In genomic region chr3:134333522-134334181, GRCh38 we compare ENCODE assay signal across 11 cellular contexts. TPM values are rescaled to one million over a fixed set of nuclear protein-coding genes. Genes with fewer than 3 reads are reported as not detected.
DNase-seq lines count a peak whose midpoint lies in the region; ATAC-seq and TF ChIP-seq lines count a peak whose summit lies in the region.
"Had no signal": no experiment of that assay in that cellular context is flagged by ENCODE, and none has a peak within 500 bp of the region (broad histone marks: within the 10 kb centered on the region; RNA-seq: fewer than 3 reads in every experiment).

No MANE protein-coding gene starts in this region.

- H3K36me3 ChIP-seq in MG63 (no peaks in the 10 kb centered on the region), ectodermal cell (ENCODE audit: control insufficient read depth, insufficient read depth, low read length) (no peaks in the 10 kb centered on the region), neural progenitor cell (no peaks in the 10 kb centered on the region)

- CTCF ChIA-PET in AG04449 (lab: Yijun Ruan, JAX) = interaction anchor here (0.6 to 1.6 kb wide), 5 partner anchors 11 to 143 kb away, joined by 3 to 4 read pairs (median 3); no protein-coding TSS in a partner anchor

- ATAC-seq in GM19023 (IDR thresholded peaks at IDR 0.05; ENCODE audit: unreplicated experiment) (no peak), HG03460 (IDR thresholded peaks at IDR 0.05; ENCODE audit: unreplicated experiment) (no peak)

- DNase-seq in AG04449 (ENCODE audit: low read depth, low spot score) = peak; percentile 88
- peak; percentile 98 for DNase-seq in MG63
- peak; percentile 91 for DNase-seq in neural progenitor cell (ENCODE audit: low spot score)
- DNase-seq in SKM-1 treated with dmso at 0.1 percent for 144 hours (lab: John Stamatoyannopoulos, UW; ENCODE audit: unreplicated experiment) = no peak
- no peak for DNase-seq in activated T-helper 2 cell treated with anti-CD3 and anti-CD28 coated beads, Interferon-gamma antibody, Interleukin-2, Interleukin-4, amounts not matched to agents 10 μg/mL and 5 μg/mL and 100 μg/mL, durations not matched to agents 14 hours and 24 hours and 36 hours (ENCODE audit: low spot score)
- DNase-seq: CD4-positive, alpha-beta memory T cell; foreskin melanocyte; NCI-H2227 treated with DMSO at 0.1 percent for 48 hours had no signal

- H2AFZ ChIP-seq in neural progenitor cell (replicated peaks) = no peak overlapping the region

- peak overlapping the region; percentile 46 for H3K4me3 Mint-ChIP-seq in neural progenitor cell
- no peak overlapping the region for H3K4me3 Mint-ChIP-seq in activated T-helper 2 cell treated with anti-CD3 and anti-CD28 coated beads, Interferon-gamma antibody, Interleukin-2, Interleukin-4, amounts not matched to agents 10 μg/mL and 5 μg/mL and 100 μg/mL, durations not matched to agents 14 hours and 24 hours and 36 hours (ENCODE audit: low read depth)
- H3K4me3 Mint-ChIP-seq: CD4-positive, alpha-beta memory T cell had no signal

- H3K4me2 ChIP-seq in neural progenitor cell = peak overlapping the region; percentile 70

- H4K20me1 ChIP-seq in neural progenitor cell (ENCODE audit: low read depth) = no peaks in the 10 kb centered on the region

- no peaks in the 10 kb centered on the region for H3K9me3 Mint-ChIP-seq in neural progenitor cell
- no peaks in the 10 kb centered on the region for H3K9me3 Mint-ChIP-seq in activated T-helper 2 cell treated with anti-CD3 and anti-CD28 coated beads, Interferon-gamma antibody, Interleukin-2, Interleukin-4, amounts not matched to agents 10 μg/mL and 5 μg/mL and 100 μg/mL, durations not matched to agents 14 hours and 24 hours and 36 hours
- H3K9me3 Mint-ChIP-seq: CD4-positive, alpha-beta memory T cell had no signal

- H3K27ac Mint-ChIP-seq in neural progenitor cell = peak overlapping the region; percentile 89
- no peak overlapping the region for H3K27ac Mint-ChIP-seq in activated T-helper 2 cell treated with anti-CD3 and anti-CD28 coated beads, Interferon-gamma antibody, Interleukin-2, Interleukin-4, amounts not matched to agents 10 μg/mL and 5 μg/mL and 100 μg/mL, durations not matched to agents 14 hours and 24 hours and 36 hours
- H3K27ac Mint-ChIP-seq: CD4-positive, alpha-beta memory T cell had no signal

- intact Hi-C loops in activated T-helper 2 cell treated with anti-CD3 and anti-CD28 coated beads, Interferon-gamma antibody, Interleukin-2, Interleukin-4, amounts not matched to agents 10 μg/mL and 5 μg/mL and 100 μg/mL, durations not matched to agents 14 hours and 24 hours and 36 hours (cut with micrococcal nuclease) = no loop called here

- H3K27me3 ChIP-seq in MG63 = no peaks in the 10 kb centered on the region
- H3K27me3 ChIP-seq in ectodermal cell (ENCODE audit: control insufficient read depth, insufficient read depth, low read length, poor library complexity, severe bottlenecking) = peaks cover 4% of the 10 kb centered on the region
- H3K27me3 ChIP-seq in neural progenitor cell = no peaks in the 10 kb centered on the region

- H3K4me1 ChIP-seq in ectodermal cell (ENCODE audit: control insufficient read depth, insufficient read depth, low read length) (peaks cover 52% of the 10 kb centered on the region), neural progenitor cell (peaks cover 44% of the 10 kb centered on the region)

- H3K36me3 Mint-ChIP-seq in neural progenitor cell = no peaks in the 10 kb centered on the region
- no peaks in the 10 kb centered on the region for H3K36me3 Mint-ChIP-seq in activated T-helper 2 cell treated with anti-CD3 and anti-CD28 coated beads, Interferon-gamma antibody, Interleukin-2, Interleukin-4, amounts not matched to agents 10 μg/mL and 5 μg/mL and 100 μg/mL, durations not matched to agents 14 hours and 24 hours and 36 hours (ENCODE audit: low read depth)
- H3K36me3 Mint-ChIP-seq: CD4-positive, alpha-beta memory T cell had no signal

- POLR2A ChIA-PET in AG04449 (lab: Yijun Ruan, JAX) = interaction anchor here (1.1 to 2.0 kb wide), 3 partner anchors 16 to 27 kb away, joined by 3 to 9 read pairs (median 4); no protein-coding TSS in a partner anchor

- H3K79me2 ChIP-seq in neural progenitor cell (ENCODE audit: low read depth) = no peaks in the 10 kb centered on the region

- WGBS in ectodermal cell, 2 experiments = 24 to 33% methylated on average over 10 of the region's 10 CpGs

- H3K27ac ChIP-seq in ectodermal cell (ENCODE audit: insufficient read depth, low read depth, low read length, poor library complexity, severe bottlenecking) = peak overlapping the region; percentile 76
- H3K27ac ChIP-seq in neural progenitor cell = peak overlapping the region; percentile 91

- H3K9me3 ChIP-seq in MG63 (no peaks in the 10 kb centered on the region), ectodermal cell (ENCODE audit: control insufficient read depth, low read length) (no peaks in the 10 kb centered on the region), neural progenitor cell (ENCODE audit: low read depth) (no peaks in the 10 kb centered on the region)

- no peak overlapping the region for H3K4me3 ChIP-seq in AG04449 (ENCODE audit: low read depth, low read length)
- H3K4me3 ChIP-seq in MG63 = no peak overlapping the region
- no peak overlapping the region for H3K4me3 ChIP-seq in ectodermal cell (ENCODE audit: insufficient read depth, low read depth, low read length)
- peak overlapping the region; percentile 15 for H3K4me3 ChIP-seq in neural progenitor cell

- peaks cover 49% of the 10 kb centered on the region for H3K4me1 Mint-ChIP-seq in neural progenitor cell
- no peaks in the 10 kb centered on the region for H3K4me1 Mint-ChIP-seq in activated T-helper 2 cell treated with anti-CD3 and anti-CD28 coated beads, Interferon-gamma antibody, Interleukin-2, Interleukin-4, amounts not matched to agents 10 μg/mL and 5 μg/mL and 100 μg/mL, durations not matched to agents 14 hours and 24 hours and 36 hours (ENCODE audit: low read depth)

- TF ChIP-seq CTCF in AG04449 (IDR thresholded peaks at IDR 0.05; ENCODE audit: insufficient read depth, low read length, missing control alignments) (peak; percentile 41), neural progenitor cell (IDR thresholded peaks at IDR 0.05) (peak; percentile 30)

- H3K9ac ChIP-seq in neural progenitor cell = no peak overlapping the region

- H3K27me3 Mint-ChIP-seq in neural progenitor cell (ENCODE audit: insufficient read depth, low read depth) = peaks cover 11% of the 10 kb centered on the region
- H3K27me3 Mint-ChIP-seq in activated T-helper 2 cell treated with anti-CD3 and anti-CD28 coated beads, Interferon-gamma antibody, Interleukin-2, Interleukin-4, amounts not matched to agents 10 μg/mL and 5 μg/mL and 100 μg/mL, durations not matched to agents 14 hours and 24 hours and 36 hours (ENCODE audit: low read depth) = peaks cover 3% of the 10 kb centered on the region

- H3F3A ChIP-seq in neural progenitor cell (ENCODE audit: low read depth) = peaks cover 21% of the 10 kb centered on the region

RNA-seq across cellular contexts. Expression of gene AMOTL2, which starts 40.6 kb away (rescaled TPM):
- 172 and 180 TPM in 2 replicates for total RNA-seq in MG63 (2014; rRNA removed; shearing (Covaris generic); ENCODE audit: low replicate concordance)
- 107 TPM for polyA plus RNA-seq in ectodermal cell (2013, experiment 1 of 4)
- polyA plus RNA-seq in ectodermal cell (2013, experiment 2 of 4) = 119 TPM
- 78.3 TPM for polyA plus RNA-seq in ectodermal cell (2013, experiment 3 of 4)
- polyA plus RNA-seq in ectodermal cell (2013, experiment 4 of 4) = 85.9 TPM
- 62.9 and 121 TPM in 2 replicates for total RNA-seq in neural progenitor cell (ENCODE audit: low replicate concordance)
- not detected in 2 replicates for total RNA-seq in activated T-helper 2 cell treated with anti-CD3 and anti-CD28 coated beads, Interferon-gamma antibody, Interleukin-2, Interleukin-4, amounts not matched to agents 10 μg/mL and 5 μg/mL and 100 μg/mL, durations not matched to agents 14 hours and 24 hours and 36 hours

Comparison
In these comparisons a context has a peak if more than half of its experiments do, and no peak if none do; other contexts are left out.
1. DNase-seq: peak in AG04449 (single experiment), MG63 (single experiment) and neural progenitor cell (single experiment); none in SKM-1 treated with dmso at 0.1 percent for 144 hours (single experiment) and activated T-helper 2 cell treated with anti-CD3 and anti-CD28 coated beads, Interferon-gamma antibody, Interleukin-2, Interleukin-4, amounts not matched to agents 10 μg/mL and 5 μg/mL and 100 μg/mL, durations not matched to agents 14 hours and 24 hours and 36 hours (single experiment).
2. RNA of gene AMOTL2, which starts 40.6 kb away (total RNA-seq): 172 to 180 TPM in MG63 and 62.9 to 121 TPM in neural progenitor cell; not detected in activated T-helper 2 cell treated with anti-CD3 and anti-CD28 coated beads, Interferon-gamma antibody, Interleukin-2, Interleukin-4, amounts not matched to agents 10 μg/mL and 5 μg/mL and 100 μg/mL, durations not matched to agents 14 hours and 24 hours and 36 hours; every median in the first group is over 10 times any median in the second.